Comparison of ENCODE assay signal across 1 cellular context in genomic region chr17:57412520-57413096, GRCh38.
TF ChIP-seq lines count a peak whose summit lies in the region.

No MANE protein-coding gene starts in this region.

TF ChIP-seq in HepG2, 621 proteins besides CTCF, POLR2A, EP300 and RAD21 (continued from another document):
- TF ChIP-seq PRDM10 (CRISPR knock-in tag; IDR thresholded peaks at IDR 0.05; ENCODE audit: low read depth), result no peak
- no peak for TF ChIP-seq ZNF557 (CRISPR knock-in tag; IDR thresholded peaks at IDR 0.05)
- TF ChIP-seq NFKBIZ (CRISPR knock-in tag; IDR thresholded peaks at IDR 0.05), result no peak
- TF ChIP-seq, protein P1, sequence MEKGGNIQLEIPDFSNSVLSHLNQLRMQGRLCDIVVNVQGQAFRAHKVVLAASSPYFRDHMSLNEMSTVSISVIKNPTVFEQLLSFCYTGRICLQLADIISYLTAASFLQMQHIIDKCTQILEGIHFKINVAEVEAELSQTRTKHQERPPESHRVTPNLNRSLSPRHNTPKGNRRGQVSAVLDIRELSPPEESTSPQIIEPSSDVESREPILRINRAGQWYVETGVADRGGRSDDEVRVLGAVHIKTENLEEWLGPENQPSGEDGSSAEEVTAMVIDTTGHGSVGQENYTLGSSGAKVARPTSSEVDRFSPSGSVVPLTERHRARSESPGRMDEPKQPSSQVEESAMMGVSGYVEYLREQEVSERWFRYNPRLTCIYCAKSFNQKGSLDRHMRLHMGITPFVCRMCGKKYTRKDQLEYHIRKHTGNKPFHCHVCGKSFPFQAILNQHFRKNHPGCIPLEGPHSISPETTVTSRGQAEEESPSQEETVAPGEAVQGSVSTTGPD (CRISPR knock-in tag; IDR thresholded peaks at IDR 0.05), result 0 out of 2 replicates have a peak, but pooled peaks have one; percentile 5
- no peak for TF ChIP-seq ZNF275 (CRISPR knock-in tag; IDR thresholded peaks at IDR 0.05; ENCODE audit: borderline replicate concordance)
- TF ChIP-seq, protein P2, sequence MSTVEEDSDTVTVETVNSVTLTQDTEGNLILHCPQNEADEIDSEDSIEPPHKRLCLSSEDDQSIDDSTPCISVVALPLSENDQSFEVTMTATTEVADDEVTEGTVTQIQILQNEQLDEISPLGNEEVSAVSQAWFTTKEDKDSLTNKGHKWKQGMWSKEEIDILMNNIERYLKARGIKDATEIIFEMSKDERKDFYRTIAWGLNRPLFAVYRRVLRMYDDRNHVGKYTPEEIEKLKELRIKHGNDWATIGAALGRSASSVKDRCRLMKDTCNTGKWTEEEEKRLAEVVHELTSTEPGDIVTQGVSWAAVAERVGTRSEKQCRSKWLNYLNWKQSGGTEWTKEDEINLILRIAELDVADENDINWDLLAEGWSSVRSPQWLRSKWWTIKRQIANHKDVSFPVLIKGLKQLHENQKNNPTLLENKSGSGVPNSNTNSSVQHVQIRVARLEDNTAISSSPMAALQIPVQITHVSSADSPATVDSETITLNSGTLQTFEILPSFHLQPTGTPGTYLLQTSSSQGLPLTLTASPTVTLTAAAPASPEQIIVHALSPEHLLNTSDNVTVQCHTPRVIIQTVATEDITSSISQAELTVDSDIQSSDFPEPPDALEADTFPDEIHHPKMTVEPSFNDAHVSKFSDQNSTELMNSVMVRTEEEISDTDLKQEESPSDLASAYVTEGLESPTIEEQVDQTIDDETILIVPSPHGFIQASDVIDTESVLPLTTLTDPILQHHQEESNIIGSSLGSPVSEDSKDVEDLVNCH (CRISPR knock-in tag; IDR thresholded peaks at IDR 0.05), result no peak
- TF ChIP-seq ZNF510 (CRISPR knock-in tag; IDR thresholded peaks at IDR 0.05; ENCODE audit: low read depth), result no peak
- TF ChIP-seq PHF20 (CRISPR knock-in tag; IDR thresholded peaks at IDR 0.05), result no peak
- no peak for TF ChIP-seq ZC3H4 (CRISPR knock-in tag; IDR thresholded peaks at IDR 0.05; ENCODE audit: borderline replicate concordance)
- peak; percentile 85 for TF ChIP-seq ZMYM3 (CRISPR knock-in tag; IDR thresholded peaks at IDR 0.05)
- TF ChIP-seq AHDC1 (CRISPR knock-in tag; IDR thresholded peaks at IDR 0.05; ENCODE audit: borderline replicate concordance), result 0 out of 2 replicates have a peak, but pooled peaks have one; percentile 28
- TF ChIP-seq GTF3A (CRISPR knock-in tag; conservative IDR thresholded peaks at IDR 0.05), result no peak
- peak; percentile 86 for TF ChIP-seq KDM1A (CRISPR knock-in tag; IDR thresholded peaks at IDR 0.05)
- TF ChIP-seq RXRA (CRISPR knock-in tag; IDR thresholded peaks at IDR 0.05), result no peak
- TF ChIP-seq ZNF431 (CRISPR knock-in tag; IDR thresholded peaks at IDR 0.05; ENCODE audit: borderline replicate concordance, low read depth), result no peak
- no peak for TF ChIP-seq ZNF781 (CRISPR knock-in tag; IDR thresholded peaks at IDR 0.05; ENCODE audit: borderline replicate concordance, not compliant biosample characterization)
- TF ChIP-seq SRY (CRISPR knock-in tag; IDR thresholded peaks at IDR 0.05), result no peak
- TF ChIP-seq RCOR2 (CRISPR knock-in tag; IDR thresholded peaks at IDR 0.05), result peak; percentile 64
- no peak for TF ChIP-seq GPN1 (CRISPR knock-in tag; IDR thresholded peaks at IDR 0.05; ENCODE audit: borderline replicate concordance)
- TF ChIP-seq ZNF556 (CRISPR knock-in tag; IDR thresholded peaks at IDR 0.05; ENCODE audit: borderline replicate concordance), result no peak
- no peak for TF ChIP-seq ZC3H13 (CRISPR knock-in tag; IDR thresholded peaks at IDR 0.05)
- TF ChIP-seq TBX2 (CRISPR knock-in tag; IDR thresholded peaks at IDR 0.05; ENCODE audit: borderline replicate concordance), result 0 out of 2 replicates have a peak, but pooled peaks have one; percentile 23
- TF ChIP-seq FOXA1 (IDR thresholded peaks at IDR 0.05), result no peak
- 0 out of 2 replicates have a peak, but pooled peaks have one; percentile 7 for TF ChIP-seq FOXA1 (CRISPR knock-in tag; IDR thresholded peaks at IDR 0.05)
- TF ChIP-seq YEATS2 (CRISPR knock-in tag; IDR thresholded peaks at IDR 0.05; ENCODE audit: borderline replicate concordance), result no peak
- TF ChIP-seq ZSCAN12 (CRISPR knock-in tag; IDR thresholded peaks at IDR 0.05), result no peak
- no peak for TF ChIP-seq ZMYM4 (CRISPR knock-in tag; IDR thresholded peaks at IDR 0.05)
- peak; percentile 79; the same call in 1 of the 2 replicates for TF ChIP-seq ZMYM2 (CRISPR knock-in tag; IDR thresholded peaks at IDR 0.05)
- TF ChIP-seq ESRRA (CRISPR knock-in tag; IDR thresholded peaks at IDR 0.05; ENCODE audit: low read depth), result peak; percentile 59; the same call in 1 of the 2 replicates
- no peak for TF ChIP-seq ZNF383 (CRISPR knock-in tag; IDR thresholded peaks at IDR 0.05; ENCODE audit: borderline replicate concordance)
- peak; percentile 81; the same call in 1 of the 2 replicates for TF ChIP-seq ZNF205 (CRISPR knock-in tag; IDR thresholded peaks at IDR 0.05)
- TF ChIP-seq SAP130 (CRISPR knock-in tag; IDR thresholded peaks at IDR 0.05; ENCODE audit: low read depth), result no peak
- no peak for TF ChIP-seq ZNF644 (CRISPR knock-in tag; IDR thresholded peaks at IDR 0.05; ENCODE audit: low read depth)
- TF ChIP-seq TOPORS (CRISPR knock-in tag; IDR thresholded peaks at IDR 0.05), result no peak
- TF ChIP-seq ZNF784 (CRISPR knock-in tag; IDR thresholded peaks at IDR 0.05; ENCODE audit: borderline replicate concordance), result no peak
- TF ChIP-seq EEA1 (CRISPR knock-in tag; IDR thresholded peaks at IDR 0.05; ENCODE audit: borderline replicate concordance), result no peak
- no peak for TF ChIP-seq ZSCAN20 (CRISPR knock-in tag; IDR thresholded peaks at IDR 0.05; ENCODE audit: borderline replicate concordance)
- TF ChIP-seq ZNF629 (CRISPR knock-in tag; conservative IDR thresholded peaks at IDR 0.05), result peak; percentile 98
- no peak for TF ChIP-seq ZNF143 (CRISPR knock-in tag; IDR thresholded peaks at IDR 0.05)
- TF ChIP-seq BRCA1 (CRISPR knock-in tag; IDR thresholded peaks at IDR 0.05), result no peak
TF ChIP-seq in HepG2: peak in this region for 15.
